8 cellular contexts compared by ENCODE assay signal in the genomic region with DNA sequence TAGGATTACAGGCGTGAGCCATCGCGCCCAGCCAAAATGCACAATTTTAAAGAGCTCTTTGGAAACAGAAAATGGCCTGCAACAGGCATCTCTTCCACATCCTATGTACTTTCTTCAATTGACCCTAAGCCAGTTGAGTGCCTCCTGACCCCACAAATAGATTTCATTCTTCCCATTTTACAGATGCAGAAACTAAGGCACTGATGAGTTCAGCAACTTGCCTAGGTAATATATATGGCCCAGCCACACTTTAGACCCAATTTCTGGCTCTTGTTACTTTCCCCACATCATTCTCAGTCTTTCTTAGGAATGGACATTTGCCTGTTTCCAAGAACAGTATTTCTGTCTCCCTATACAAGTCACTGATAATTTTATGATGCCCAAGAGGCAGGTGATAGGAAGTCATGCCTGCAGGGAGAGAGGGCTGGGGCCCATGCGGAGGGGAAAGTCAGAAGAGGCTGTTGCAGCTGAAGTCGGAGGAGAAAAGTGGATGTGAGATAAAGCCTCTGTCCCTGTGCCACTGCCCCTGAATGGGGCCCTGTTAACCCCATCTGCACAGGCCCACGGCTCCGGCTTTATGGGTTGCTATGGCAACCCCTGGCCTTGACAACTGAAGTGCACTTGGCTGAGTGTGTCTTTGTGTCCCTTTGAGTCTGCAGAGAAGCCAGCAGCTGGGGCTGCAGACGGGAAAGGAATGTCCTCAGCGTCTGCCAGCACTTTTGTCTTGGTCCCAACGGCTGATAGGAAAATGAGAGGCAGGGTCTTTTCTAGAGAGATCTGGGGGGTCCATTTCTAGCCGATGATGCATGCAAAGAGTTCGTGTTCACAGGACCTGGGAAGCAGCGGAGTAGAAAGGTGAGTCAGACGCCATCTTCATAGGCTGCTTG. TPM values are rescaled to one million over a fixed set of nuclear protein-coding genes. Genes with fewer than 3 reads are reported as not detected.
DNase-seq lines count a peak whose midpoint lies in the region; ATAC-seq and TF ChIP-seq lines count a peak whose summit lies in the region.

No MANE protein-coding gene starts in this region.

- H3K9me3 ChIP-seq in gastrocnemius medialis, result no peaks in the 10 kb centered on the region

- H3K4me1 ChIP-seq in gastrocnemius medialis, result no peaks in the 10 kb centered on the region

- no peak for ATAC-seq in gastrocnemius medialis

- DNase-seq in ACHN, result peak; percentile 37
- DNase-seq in LHCN-M2 (ENCODE audit: low read depth), result peak; percentile 1
- DNase-seq in SHP77 treated with DMSO at 0.1 percent for 48 hours (lab: John Stamatoyannopoulos, UW), result peak; percentile 74
- DNase-seq in islet precursor cell, result peak; percentile 89
- DNase-seq in GM19240 (ENCODE audit: insufficient read length, low spot score), result no peak
- DNase-seq in gastrocnemius medialis, result no peak
- DNase-seq in stimulated activated CD4-positive, alpha-beta T cell treated with anti-CD3 and anti-CD28 coated beads, Interleukin-4, amount 100 ng/mL, for 4 hours, result no peak
- no peak for DNase-seq in SW 1271 (lab: John Stamatoyannopoulos, UW)

- peaks cover 0 to 5% (median 0%) of the 10 kb centered on the region in 3 donors for H3K27me3 ChIP-seq in gastrocnemius medialis

- intact Hi-C loops in gastrocnemius medialis (cut with DNase I; ENCODE audit: low total_unique reads), result no loop called here

- in situ Hi-C loops in ACHN (cut with HindIII; ENCODE audit: low pct_ligation_motif_present, low pct_unique_long_range_greater_than_20kb, low sequenced_read_pairs), result no loop called here
- in situ Hi-C loops in gastrocnemius medialis (cut with MboI; ENCODE audit: low sequenced_read_pairs in 4 of 4), result no loop called here

- H3K27ac ChIP-seq in gastrocnemius medialis, result no peak overlapping the region

- no peak for TF ChIP-seq CTCF in gastrocnemius medialis (IDR thresholded peaks at IDR 0.05 in 4 of 5, conservative IDR thresholded peaks at IDR 0.05 in 1 of 5)

- no peak for TF ChIP-seq POLR2A in gastrocnemius medialis (IDR thresholded peaks at IDR 0.05)

- H3K36me3 ChIP-seq in gastrocnemius medialis, result no peaks in the 10 kb centered on the region

- no peak overlapping the region for H3K4me3 ChIP-seq in gastrocnemius medialis

RNA-seq across cellular contexts. Expression of a gene that starts 45.9 kb away (rescaled TPM):
- total RNA-seq in LHCN-M2 (2014; rRNA removed) (0.29 and 0.32 TPM in 2 replicates), gastrocnemius medialis (1 to 10 TPM in 2 of 4 donors, under 1 TPM in 2; 0.55 to 1.9 (median 0.92) TPM)
- polyA plus RNA-seq in LHCN-M2 (2012), result 2.2 TPM

Comparison
In these comparisons a context has a peak if more than half of its experiments do, and no peak if none do; other contexts are left out.
1. DNase-seq: peak in ACHN (single experiment), LHCN-M2 (single experiment), SHP77 treated with DMSO at 0.1 percent for 48 hours (single experiment) and islet precursor cell (single experiment); none in GM19240 (single experiment), gastrocnemius medialis (0 of 2), stimulated activated CD4-positive, alpha-beta T cell treated with anti-CD3 and anti-CD28 coated beads, Interleukin-4, amount 100 ng/mL, for 4 hours (0 of 2) and SW 1271 (0 of 2).